Comparison of ENCODE assay signal across 21 cellular contexts in the genomic region with DNA sequence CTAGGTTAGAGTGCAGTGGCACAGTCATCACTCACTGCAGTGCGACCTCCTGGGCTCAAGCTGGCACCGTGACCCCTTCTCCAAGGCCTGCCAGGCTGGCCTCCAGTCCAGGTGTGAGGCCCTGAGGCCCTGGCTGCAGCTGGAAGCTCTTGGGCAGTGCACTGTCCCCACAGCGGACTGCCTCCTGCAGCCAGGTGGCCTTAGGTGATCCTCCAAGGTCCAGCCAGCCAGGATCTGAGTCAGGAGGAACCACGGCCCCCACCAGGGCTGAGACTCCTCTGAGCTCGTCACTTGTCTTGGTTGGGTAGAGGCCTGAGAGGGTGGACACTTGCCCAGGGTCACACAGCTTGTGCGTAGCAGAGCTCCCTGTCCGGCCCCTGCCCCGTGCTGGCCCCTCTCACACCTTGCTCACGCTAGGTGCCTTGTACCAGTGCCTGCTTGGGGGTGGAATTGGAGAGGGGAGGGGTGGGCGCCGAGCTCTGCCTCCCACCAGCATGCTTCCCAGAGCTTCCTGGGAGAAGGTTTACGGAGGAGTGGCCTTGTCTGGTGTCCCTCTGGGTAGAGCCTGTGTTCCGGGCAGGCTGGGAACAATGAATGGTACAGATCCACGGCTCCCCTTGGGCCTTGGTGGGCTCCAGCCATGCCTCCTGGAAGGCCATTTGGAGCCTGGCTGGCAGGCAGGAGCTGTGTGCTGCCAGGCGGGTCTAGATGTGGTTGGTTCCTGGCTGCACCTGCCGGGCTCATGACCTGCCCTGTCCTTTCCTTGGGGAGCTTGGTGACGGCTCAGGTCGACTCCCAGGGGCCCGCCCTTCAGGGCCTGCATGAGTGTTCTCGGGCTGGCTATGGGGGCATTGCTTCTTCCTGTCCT. TPM values are rescaled to one million over a fixed set of nuclear protein-coding genes. Genes with fewer than 3 reads are reported as not detected.
A peak's percentile ranks its signal among the peaks of the same experiment; 100 is the strongest.
DNase-seq lines count a peak whose midpoint lies in the region; ATAC-seq, FAIRE-seq and TF ChIP-seq lines count a peak whose summit lies in the region.
"Had no signal": no experiment of that assay in that cellular context is flagged by ENCODE, and none has a peak within 500 bp of the region (broad histone marks: within the 10 kb centered on the region; RNA-seq: fewer than 3 reads in every experiment).

No MANE protein-coding gene starts in this region.

- no peak overlapping the region for H3K4me3 ChIP-seq in BLaER1
- H3K4me3 ChIP-seq in H7 (ENCODE audit: insufficient read depth, low read depth, low read length) = no peak overlapping the region
- H3K4me3 ChIP-seq in right atrium auricular region = no peak overlapping the region
- no peak overlapping the region for H3K4me3 ChIP-seq in breast epithelium
- H3K4me3 ChIP-seq in gastrocnemius medialis = no peak overlapping the region
- H3K4me3 ChIP-seq: tibial nerve had no signal

- TF ChIP-seq POLR2A in breast epithelium (IDR thresholded peaks at IDR 0.05) = no peak
- TF ChIP-seq POLR2A in GM12891 (IDR thresholded peaks at IDR 0.05; ENCODE audit: low read depth, low read length) = no peak
- no peak for TF ChIP-seq POLR2A in gastrocnemius medialis (IDR thresholded peaks at IDR 0.05)

- H3K9me3 ChIP-seq in BLaER1 = no peaks in the 10 kb centered on the region
- no peaks in the 10 kb centered on the region for H3K9me3 ChIP-seq in right atrium auricular region
- H3K9me3 ChIP-seq in breast epithelium = no peaks in the 10 kb centered on the region
- no peaks in the 10 kb centered on the region for H3K9me3 ChIP-seq in gastrocnemius medialis
- H3K9me3 ChIP-seq: tibial nerve had no signal

- peaks cover 43% of the 10 kb centered on the region for H3K27me3 ChIP-seq in BLaER1
- no peaks in the 10 kb centered on the region for H3K27me3 ChIP-seq in H7 (ENCODE audit: control insufficient read depth, insufficient read depth, low read length)
- H3K27me3 ChIP-seq in right atrium auricular region = no peaks in the 10 kb centered on the region
- no peaks in the 10 kb centered on the region for H3K27me3 ChIP-seq in breast epithelium
- peaks cover 0 to 4% (median 0%) of the 10 kb centered on the region in 3 donors for H3K27me3 ChIP-seq in gastrocnemius medialis
- H3K27me3 ChIP-seq: tibial nerve had no signal

- H3K27ac ChIP-seq in BLaER1 (no peak overlapping the region), right atrium auricular region (peak overlapping the region; percentile 85 to 96), breast epithelium (no peak overlapping the region), gastrocnemius medialis (no peak overlapping the region)
- H3K27ac ChIP-seq: epithelial cell of prostate, KMS-11, tibial nerve had no signal

- ATAC-seq in gastrocnemius medialis = no peak

- peak; percentile 53 for DNase-seq in H7
- DNase-seq in right atrium auricular region (ENCODE audit: low spot score) = no peak
- DNase-seq in posterior vena cava (ENCODE audit: low spot score) = peak; percentile 79
- no peak for DNase-seq in activated gamma-delta T cell (lab: John Stamatoyannopoulos, UW)
- DNase-seq in breast epithelium (ENCODE audit: low spot score in 2 of 2) = no peak
- no peak for DNase-seq in GM12891 (ENCODE audit: insufficient read length, low spot score)
- no peak for DNase-seq in gastrocnemius medialis
- DNase-seq: activated CD4-positive, alpha-beta T cell treated with anti-CD3 and anti-CD28 coated beads for 4 hours; activated naive CD4-positive, alpha-beta T cell treated with anti-CD3 and anti-CD28 coated beads, Interleukin-2, amount 10 ng/mL, durations not matched to agents 7 days and 5 days; foreskin melanocyte; MV-4-11; NCI-H1930; NCI-H510A; RPMI8226; stimulated activated naive CD4-positive, alpha-beta T cell had no signal

- no peaks in the 10 kb centered on the region for H3K36me3 ChIP-seq in BLaER1
- no peaks in the 10 kb centered on the region for H3K36me3 ChIP-seq in H7 (replicated peaks; ENCODE audit: control insufficient read depth, insufficient read depth, low read length)
- no peaks in the 10 kb centered on the region for H3K36me3 ChIP-seq in right atrium auricular region
- H3K36me3 ChIP-seq in breast epithelium = no peaks in the 10 kb centered on the region
- H3K36me3 ChIP-seq in gastrocnemius medialis = no peaks in the 10 kb centered on the region
- H3K36me3 ChIP-seq: tibial nerve had no signal

- H4K20me1 ChIP-seq in BLaER1 = peaks cover 99% of the 10 kb centered on the region

- FAIRE-seq in GM12891 (lab: Jason Lieb, UNC) = no peak
- FAIRE-seq: TTC549 had no signal

- in situ Hi-C loops in gastrocnemius medialis (cut with MboI; ENCODE audit: low sequenced_read_pairs in 4 of 4) = no loop called here

- no peak overlapping the region for H3K9ac ChIP-seq in BLaER1

- H3K4me1 ChIP-seq in BLaER1 = peaks cover 78% of the 10 kb centered on the region
- peaks cover 0 to 66% of the 10 kb centered on the region in 2 donors for H3K4me1 ChIP-seq in right atrium auricular region
- no peaks in the 10 kb centered on the region for H3K4me1 ChIP-seq in breast epithelium
- no peaks in the 10 kb centered on the region for H3K4me1 ChIP-seq in gastrocnemius medialis

- intact Hi-C loops in posterior vena cava (cut with DNase I) = no loop called here
- intact Hi-C loops in breast epithelium (cut with DNase I; ENCODE audit: low total_unique reads) = no loop called here
- intact Hi-C loops in gastrocnemius medialis (cut with DNase I; ENCODE audit: low total_unique reads) = no loop called here

- H3K4me2 ChIP-seq in BLaER1 = peak overlapping the region; percentile 89

- TF ChIP-seq CTCF in right atrium auricular region (IDR thresholded peaks at IDR 0.05) (no peak), breast epithelium (IDR thresholded peaks at IDR 0.05) (no peak), gastrocnemius medialis (IDR thresholded peaks at IDR 0.05 in 4 of 5, conservative IDR thresholded peaks at IDR 0.05 in 1 of 5) (no peak)

TF ChIP-seq in GM12891, 5 proteins besides CTCF, POLR2A, EP300 and RAD21:
- no peak for TF ChIP-seq TAF1 (IDR thresholded peaks at IDR 0.05; ENCODE audit: low read depth, low read length)
- TF ChIP-seq PAX5 (IDR thresholded peaks at IDR 0.05; ENCODE audit: insufficient read depth, low read length, severe bottlenecking) = no peak
- TF ChIP-seq SPI1 (IDR thresholded peaks at IDR 0.05; ENCODE audit: low read depth, low read length) = no peak
- no peak for TF ChIP-seq POU2F2 (IDR thresholded peaks at IDR 0.05; ENCODE audit: low read depth, low read length)
- TF ChIP-seq POLR2AphosphoS5 (IDR thresholded peaks at IDR 0.05; ENCODE audit: low read depth, low read length) = no peak

RNA-seq across cellular contexts. Expression of gene KCNQ1, which starts 20.6 kb away (rescaled TPM):
- 0.18 and 0.48 TPM in 2 replicates for total RNA-seq in H7 (2014; rRNA removed; shearing (Covaris generic))
- total RNA-seq in right atrium auricular region = 10 to 100 TPM; 12.7 to 25.1 TPM
- 1 to 10 TPM; 4.7 to 7.2 TPM for total RNA-seq in posterior vena cava
- 1 to 10 TPM; 3.6 to 6.2 (median 5.1) TPM for total RNA-seq in breast epithelium
- 0.46 TPM for polyA plus RNA-seq in GM12891 (2012; ENCODE audit: low read depth, missing spikeins)
- total RNA-seq in gastrocnemius medialis = under 1 TPM; 0.15 to 1.00 (median 0.67) TPM
- total RNA-seq: Daoy had no signal

RNA-seq across cellular contexts. Expression of gene TRPM5, which starts 21.1 kb away (rescaled TPM):
- total RNA-seq in H7 (2014; rRNA removed; shearing (Covaris generic)) = not detected in 2 replicates
- total RNA-seq in right atrium auricular region = not detected
- not detected for total RNA-seq in posterior vena cava
- total RNA-seq in breast epithelium = not detected
- not detected for polyA plus RNA-seq in GM12891 (2012; ENCODE audit: low read depth, missing spikeins)
- not detected for total RNA-seq in gastrocnemius medialis
- total RNA-seq: tibial nerve had no signal

Comparison
In these comparisons a context has a peak if more than half of its experiments do, and no peak if none do; other contexts are left out.
1. H3K27ac ChIP-seq: peak in right atrium auricular region (2 of 2); none in BLaER1 (single experiment), breast epithelium (0 of 2) and gastrocnemius medialis (0 of 4).
2. DNase-seq: peak in H7 (single experiment) and posterior vena cava (single experiment); none in right atrium auricular region (single experiment), activated gamma-delta T cell (single experiment), breast epithelium (0 of 2), GM12891 (single experiment) and gastrocnemius medialis (0 of 2).